In genomic region chr11:3933165-3933628, GRCh38 we compare ENCODE assay signal across 1 cellular context.
TF ChIP-seq lines count a peak whose summit lies in the region.

No MANE protein-coding gene starts in this region.

TF ChIP-seq in HepG2, 621 proteins besides CTCF, POLR2A, EP300 and RAD21 (continued from another document and continues in another):
- no peak for TF ChIP-seq ZNF275 (CRISPR knock-in tag; IDR thresholded peaks at IDR 0.05; ENCODE audit: borderline replicate concordance)
- no peak for TF ChIP-seq HOXA7 (CRISPR knock-in tag; IDR thresholded peaks at IDR 0.05)
- TF ChIP-seq RXRA (CRISPR knock-in tag; IDR thresholded peaks at IDR 0.05): no peak
- no peak for TF ChIP-seq THYN1 (CRISPR knock-in tag; IDR thresholded peaks at IDR 0.05; ENCODE audit: borderline replicate concordance, low read depth)
- no peak for TF ChIP-seq ZNF276 (CRISPR knock-in tag; IDR thresholded peaks at IDR 0.05; ENCODE audit: low read depth)
- no peak for TF ChIP-seq NCOA5 (CRISPR knock-in tag; IDR thresholded peaks at IDR 0.05)
- TF ChIP-seq ZNF296 (CRISPR knock-in tag; conservative IDR thresholded peaks at IDR 0.05): no peak
- TF ChIP-seq SUZ12 (IDR thresholded peaks at IDR 0.05; ENCODE audit: low read depth, low read length): no peak
- no peak for TF ChIP-seq ZNF260 (CRISPR knock-in tag; IDR thresholded peaks at IDR 0.05; ENCODE audit: borderline replicate concordance, low read depth)
- TF ChIP-seq ZFP1 (CRISPR knock-in tag; IDR thresholded peaks at IDR 0.05): peak; percentile 82; the same call in 1 of the 2 replicates
- no peak for TF ChIP-seq LCORL (IDR thresholded peaks at IDR 0.05)
- TF ChIP-seq LCORL (CRISPR knock-in tag; IDR thresholded peaks at IDR 0.05): peak; percentile 62; the same call in 1 of the 2 replicates
- TF ChIP-seq KMT2B (CRISPR knock-in tag; IDR thresholded peaks at IDR 0.05): 0 out of 2 replicates have a peak, but pooled peaks have one; percentile 35
- no peak for TF ChIP-seq STAT6 (CRISPR knock-in tag; IDR thresholded peaks at IDR 0.05; ENCODE audit: borderline replicate concordance)
- TF ChIP-seq TRIM22 (IDR thresholded peaks at IDR 0.05): no peak
- TF ChIP-seq ZNF335 (CRISPR knock-in tag; IDR thresholded peaks at IDR 0.05): no peak
- no peak for TF ChIP-seq ZNF879 (CRISPR knock-in tag; IDR thresholded peaks at IDR 0.05)
- no peak for TF ChIP-seq GABPA (IDR thresholded peaks at IDR 0.05; ENCODE audit: low read depth, low read length)
- TF ChIP-seq GABPA (CRISPR knock-in tag; IDR thresholded peaks at IDR 0.05; ENCODE audit: low read depth): no peak
- no peak; the same call in 1 of the 2 replicates for TF ChIP-seq MEIS1 (CRISPR knock-in tag; IDR thresholded peaks at IDR 0.05; ENCODE audit: borderline replicate concordance)
- TF ChIP-seq TEAD2 (CRISPR knock-in tag; IDR thresholded peaks at IDR 0.05): no peak
- no peak for TF ChIP-seq ZNF720 (CRISPR knock-in tag; IDR thresholded peaks at IDR 0.05)
- TF ChIP-seq ZNF761 (CRISPR knock-in tag; conservative IDR thresholded peaks at IDR 0.05): no peak
- no peak for TF ChIP-seq NONO (IDR thresholded peaks at IDR 0.05)
- TF ChIP-seq NONO (CRISPR knock-in tag; conservative IDR thresholded peaks at IDR 0.05): no peak
- TF ChIP-seq MNT (IDR thresholded peaks at IDR 0.05): peak; percentile 47; the same call in 1 of the 2 replicates
- TF ChIP-seq SMYD3 (CRISPR knock-in tag; IDR thresholded peaks at IDR 0.05): no peak
- TF ChIP-seq CEBPB (IDR thresholded peaks at IDR 0.05; ENCODE audit: borderline replicate concordance, low read depth, low read length): peak; percentile 97
- no peak for TF ChIP-seq IRF2 (CRISPR knock-in tag; IDR thresholded peaks at IDR 0.05)
- TF ChIP-seq SNAPC5 (CRISPR knock-in tag; IDR thresholded peaks at IDR 0.05; ENCODE audit: borderline replicate concordance): no peak
- TF ChIP-seq ZNF777 (CRISPR knock-in tag; IDR thresholded peaks at IDR 0.05): no peak
- no peak for TF ChIP-seq ETS1 (CRISPR knock-in tag; IDR thresholded peaks at IDR 0.05)
- TF ChIP-seq ZNF333 (CRISPR knock-in tag; IDR thresholded peaks at IDR 0.05; ENCODE audit: borderline replicate concordance): no peak
- TF ChIP-seq XRCC5 (optimal IDR thresholded peaks at IDR 0.05; ENCODE audit: low read length): no peak
- peak; percentile 83 for TF ChIP-seq MAX (IDR thresholded peaks at IDR 0.05)
- TF ChIP-seq ZXDC (CRISPR knock-in tag; IDR thresholded peaks at IDR 0.05): no peak
- no peak for TF ChIP-seq ZNF563 (CRISPR knock-in tag; IDR thresholded peaks at IDR 0.05)
- peak; percentile 70 for TF ChIP-seq KDM6A (CRISPR knock-in tag; IDR thresholded peaks at IDR 0.05; ENCODE audit: low read depth)
- no peak for TF ChIP-seq RFX1 (IDR thresholded peaks at IDR 0.05)
- 0 out of 2 replicates have a peak, but pooled peaks have one; percentile 29 for TF ChIP-seq ZBTB26 (CRISPR knock-in tag; IDR thresholded peaks at IDR 0.05; ENCODE audit: borderline replicate concordance)
- no peak for TF ChIP-seq ATF3 (CRISPR knock-in tag; IDR thresholded peaks at IDR 0.05)
- TF ChIP-seq PHF21A (CRISPR knock-in tag; IDR thresholded peaks at IDR 0.05): peak; percentile 81
- no peak for TF ChIP-seq NFRKB (IDR thresholded peaks at IDR 0.05)
- no peak for TF ChIP-seq RBM39 (IDR thresholded peaks at IDR 0.05; ENCODE audit: low read depth, low read length, poor library complexity, severe bottlenecking)
- TF ChIP-seq KLF6 (CRISPR knock-in tag; IDR thresholded peaks at IDR 0.05): no peak
- TF ChIP-seq ZNF543 (CRISPR knock-in tag; IDR thresholded peaks at IDR 0.05): no peak
- peak; percentile 73; the same call in 1 of the 2 replicates for TF ChIP-seq ZFP36L1 (CRISPR knock-in tag; IDR thresholded peaks at IDR 0.05)
- no peak for TF ChIP-seq MXD1 (CRISPR knock-in tag; IDR thresholded peaks at IDR 0.05)
- TF ChIP-seq POGZ (CRISPR knock-in tag; IDR thresholded peaks at IDR 0.05): peak; percentile 68
- no peak for TF ChIP-seq BHLHE40 (IDR thresholded peaks at IDR 0.05; ENCODE audit: low read length)
- TF ChIP-seq ESRRA (CRISPR knock-in tag; IDR thresholded peaks at IDR 0.05; ENCODE audit: low read depth): no peak
- no peak for TF ChIP-seq ZBTB3 (CRISPR knock-in tag; IDR thresholded peaks at IDR 0.05; ENCODE audit: borderline replicate concordance, low read depth)
